Comparison of ENCODE assay signal across 18 cellular contexts in genomic region chrX:107567370-107567769, GRCh38.
"Had no signal": no experiment of that assay in that cellular context is flagged by ENCODE, and none has a peak within 500 bp of the region (broad histone marks: within the 10 kb centered on the region; RNA-seq: fewer than 3 reads in every experiment).

No MANE protein-coding gene starts in this region.

- H3K36me3 ChIP-seq: breast epithelium, esophagus muscularis mucosa, ovary, sigmoid colon had no signal

- ATAC-seq: activated naive CD4-positive, alpha-beta T cell treated with anti-CD3 and anti-CD28 coated beads, Interleukin-2, amount 50 U/mL, for 72 hours; left lobe of liver; natural killer cell treated with Interleukin-12 subunit alpha and Interleukin-12 subunit beta and Interleukin-15 and Interleukin-18, amount 100 ng/mL, for 72 hours had no signal

- H3K4me3 Mint-ChIP-seq: natural killer cell treated with Interleukin-12 subunit alpha and Interleukin-12 subunit beta and Interleukin-15 and Interleukin-18, amount 100 ng/mL, for 72 hours had no signal

- H3K27ac Mint-ChIP-seq: activated naive CD4-positive, alpha-beta T cell treated with anti-CD3 and anti-CD28 coated beads, Interleukin-2, amount 50 U/mL, for 72 hours; natural killer cell treated with Interleukin-12 subunit alpha and Interleukin-12 subunit beta and Interleukin-15 and Interleukin-18, amount 100 ng/mL, for 72 hours had no signal

- H3K27ac ChIP-seq: breast epithelium, esophagus muscularis mucosa, ovary, sigmoid colon had no signal

- H3K27me3 ChIP-seq: ovary, sigmoid colon had no signal

- H3K4me3 ChIP-seq: breast epithelium, esophagus muscularis mucosa, ovary, sigmoid colon had no signal

- H3K9me3 ChIP-seq: breast epithelium, esophagus muscularis mucosa, ovary, sigmoid colon had no signal

- H3K9me3 Mint-ChIP-seq: natural killer cell treated with Interleukin-12 subunit alpha and Interleukin-12 subunit beta and Interleukin-15 and Interleukin-18, amount 100 ng/mL, for 72 hours had no signal

- H3K36me3 Mint-ChIP-seq: activated naive CD4-positive, alpha-beta T cell treated with anti-CD3 and anti-CD28 coated beads, Interleukin-2, amount 50 U/mL, for 72 hours; natural killer cell treated with Interleukin-12 subunit alpha and Interleukin-12 subunit beta and Interleukin-15 and Interleukin-18, amount 100 ng/mL, for 72 hours had no signal

- DNase-seq: activated CD4-positive, alpha-beta T cell treated with anti-CD3 and anti-CD28 coated beads, Interleukin-2, amount 50 U/mL, for 4 hours; activated CD4-positive, CD25-positive, alpha-beta regulatory T cell treated with anti-CD3 and anti-CD28 coated beads, Interleukin-2, amount 50 U/mL, for 72 hours; activated effector memory CD4-positive, alpha-beta T cell treated with Interleukin-2 at 50 U/mL for 16 hours; activated T-cell treated with anti-CD3 and anti-CD28 coated beads, Interleukin-2, amount 50 U/mL, for 1 hour; foreskin fibroblast; islet precursor cell; mammary epithelial cell; ovary; sigmoid colon; stimulated activated CD4-positive, alpha-beta T cell treated with anti-CD3 and anti-CD28 coated beads, Interleukin-12 subunit alpha, Interleukin-12 subunit beta, amount 100 ng/mL, for 4 hours; stimulated activated naive CD4-positive, alpha-beta T cell; substantia nigra; trophoblast cell had no signal

- H3K4me1 ChIP-seq: breast epithelium, esophagus muscularis mucosa, sigmoid colon had no signal
